ENCODE assay signal across 31 cellular contexts in genomic region chrX:26466387-26466786, GRCh38.
"Had no signal": no experiment of that assay in that cellular context is flagged by ENCODE, and none has a peak within 500 bp of the region (broad histone marks: within the 10 kb centered on the region; RNA-seq: fewer than 3 reads in every experiment).

No MANE protein-coding gene starts in this region.

- H3K36me3 Mint-ChIP-seq: natural killer cell treated with Interleukin-12 subunit alpha and Interleukin-12 subunit beta and Interleukin-15 and Interleukin-18, amount 100 ng/mL, for 72 hours; stimulated activated effector memory CD8-positive, alpha-beta T cell treated with anti-CD3 and anti-CD28 coated beads, Interleukin-12 subunit alpha, Interleukin-12 subunit beta, amount 100 ng/mL, for 72 hours; stimulated activated naive B cell treated with anti-CD40 and anti-IgM and Interleukin-4, amounts not matched to agents 10 μg/mL and 1 μg/mL and 100 μg/mL, for 72 hours had no signal

- H3K27me3 Mint-ChIP-seq: naive thymus-derived CD8-positive, alpha-beta T cell; natural killer cell treated with Interleukin-12 subunit alpha and Interleukin-12 subunit beta and Interleukin-15 and Interleukin-18, amount 100 ng/mL, for 72 hours; progenitor cell of endocrine pancreas; stimulated activated naive B cell treated with anti-CD40 and anti-IgM and Interleukin-4, amounts not matched to agents 10 μg/mL and 1 μg/mL and 100 μg/mL, for 72 hours; stimulated activated naive CD8-positive, alpha-beta T cell treated with anti-CD3 and anti-CD28 coated beads, Interleukin-15, Interleukin-2, amounts not matched to agents 100 ng/mL and 50 ng/mL, for 24 hours had no signal

- H3K4me3 ChIP-seq: ovary, psoas muscle, right lobe of liver, sigmoid colon, stomach, thoracic aorta, thyroid gland, tibial nerve, upper lobe of left lung, vagina had no signal

- H3K9ac ChIP-seq: parathyroid adenoma had no signal

- H3K4me3 Mint-ChIP-seq: naive thymus-derived CD8-positive, alpha-beta T cell; natural killer cell treated with Interleukin-12 subunit alpha and Interleukin-12 subunit beta and Interleukin-15 and Interleukin-18, amount 100 ng/mL, for 72 hours; nephron progenitor cell; neural crest cell; stimulated activated effector memory CD8-positive, alpha-beta T cell treated with anti-CD3 and anti-CD28 coated beads, Interleukin-12 subunit alpha, Interleukin-12 subunit beta, amount 100 ng/mL, for 72 hours; stimulated activated naive B cell treated with anti-CD40 and anti-IgM and Interleukin-4, amounts not matched to agents 10 μg/mL and 1 μg/mL and 100 μg/mL, for 72 hours; stimulated activated naive CD8-positive, alpha-beta T cell treated with anti-CD3 and anti-CD28 coated beads, Interleukin-15, Interleukin-2, amounts not matched to agents 100 ng/mL and 50 ng/mL, for 24 hours had no signal

- FAIRE-seq: small intestine, urothelium cell line had no signal

- H3K27ac ChIP-seq: neutrophil, ovary, parathyroid adenoma, psoas muscle, right lobe of liver, sigmoid colon, stomach, thoracic aorta, thyroid gland, tibial nerve, upper lobe of left lung, vagina had no signal

- H3K9me3 Mint-ChIP-seq: stimulated activated effector memory CD8-positive, alpha-beta T cell treated with anti-CD3 and anti-CD28 coated beads, Interleukin-12 subunit alpha, Interleukin-12 subunit beta, amount 100 ng/mL, for 72 hours; stimulated activated naive CD8-positive, alpha-beta T cell treated with anti-CD3 and anti-CD28 coated beads, Interleukin-15, Interleukin-2, amounts not matched to agents 100 ng/mL and 50 ng/mL, for 24 hours had no signal

- DNase-seq: naive thymus-derived CD8-positive, alpha-beta T cell; nephron progenitor cell; occipital lobe; ovary; posterior cingulate gyrus; psoas muscle; right cardiac atrium; right lobe of liver; sigmoid colon; small intestine; stimulated activated CD4-positive, alpha-beta T cell treated with anti-CD3 and anti-CD28 coated beads, Interleukin-15, amount 100 ng/mL, for 24 hours; stimulated activated CD4-positive, alpha-beta T cell treated with anti-CD3 and anti-CD28 coated beads, Interleukin-2, amount 100 ng/mL, for 24 hours; stimulated activated CD4-positive, alpha-beta T cell treated with anti-CD3 and anti-CD28 coated beads, Interleukin-2, amount 100 ng/mL, for 48 hours; stimulated activated CD4-positive, alpha-beta T cell treated with anti-CD3 and anti-CD28 coated beads, Interleukin-4, amount 100 ng/mL, for 24 hours; stimulated activated naive B cell treated with anti-CD40 and anti-IgM and Interleukin-4, amounts not matched to agents 10 μg/mL and 1 μg/mL and 100 μg/mL, for 72 hours; stimulated activated naive CD4-positive, alpha-beta T cell treated with Interleukin-2 at 50 U/mL for 16 hours; stomach; thyroid gland; trophoblast cell; upper lobe of left lung had no signal

- H2AFZ ChIP-seq: parathyroid adenoma had no signal

- H3K9me3 ChIP-seq: neutrophil, ovary, psoas muscle, right lobe of liver, sigmoid colon, thoracic aorta, thyroid gland, tibial nerve, upper lobe of left lung, vagina had no signal

- H3K36me3 ChIP-seq: neutrophil, ovary, right lobe of liver, sigmoid colon, stomach, thoracic aorta, thyroid gland, tibial nerve, upper lobe of left lung, vagina had no signal

- H3K4me1 Mint-ChIP-seq: naive thymus-derived CD8-positive, alpha-beta T cell; nephron progenitor cell; neural crest cell; stimulated activated effector memory CD8-positive, alpha-beta T cell treated with anti-CD3 and anti-CD28 coated beads, Interleukin-12 subunit alpha, Interleukin-12 subunit beta, amount 100 ng/mL, for 72 hours; stimulated activated naive B cell treated with anti-CD40 and anti-IgM and Interleukin-4, amounts not matched to agents 10 μg/mL and 1 μg/mL and 100 μg/mL, for 72 hours had no signal

- H3K4me1 ChIP-seq: parathyroid adenoma, psoas muscle, right lobe of liver, sigmoid colon, stomach, thyroid gland, tibial nerve, upper lobe of left lung, vagina had no signal

- ATAC-seq: naive thymus-derived CD8-positive, alpha-beta T cell; natural killer cell treated with Interleukin-12 subunit alpha and Interleukin-12 subunit beta and Interleukin-15 and Interleukin-18, amount 100 ng/mL, for 72 hours; psoas muscle; right cardiac atrium; right lobe of liver; stimulated activated effector memory CD8-positive, alpha-beta T cell treated with anti-CD3 and anti-CD28 coated beads, Interleukin-12 subunit alpha, Interleukin-12 subunit beta, amount 100 ng/mL, for 72 hours; stimulated activated naive B cell treated with anti-CD40 and anti-IgM and Interleukin-4, amounts not matched to agents 10 μg/mL and 1 μg/mL and 100 μg/mL, for 72 hours had no signal

- H3K27me3 ChIP-seq: neutrophil, ovary, sigmoid colon, stomach, thyroid gland, tibial nerve, upper lobe of left lung, vagina had no signal

- H3K79me2 ChIP-seq: parathyroid adenoma had no signal
